ENCODE assay signal across 1 cellular context in the genomic region with DNA sequence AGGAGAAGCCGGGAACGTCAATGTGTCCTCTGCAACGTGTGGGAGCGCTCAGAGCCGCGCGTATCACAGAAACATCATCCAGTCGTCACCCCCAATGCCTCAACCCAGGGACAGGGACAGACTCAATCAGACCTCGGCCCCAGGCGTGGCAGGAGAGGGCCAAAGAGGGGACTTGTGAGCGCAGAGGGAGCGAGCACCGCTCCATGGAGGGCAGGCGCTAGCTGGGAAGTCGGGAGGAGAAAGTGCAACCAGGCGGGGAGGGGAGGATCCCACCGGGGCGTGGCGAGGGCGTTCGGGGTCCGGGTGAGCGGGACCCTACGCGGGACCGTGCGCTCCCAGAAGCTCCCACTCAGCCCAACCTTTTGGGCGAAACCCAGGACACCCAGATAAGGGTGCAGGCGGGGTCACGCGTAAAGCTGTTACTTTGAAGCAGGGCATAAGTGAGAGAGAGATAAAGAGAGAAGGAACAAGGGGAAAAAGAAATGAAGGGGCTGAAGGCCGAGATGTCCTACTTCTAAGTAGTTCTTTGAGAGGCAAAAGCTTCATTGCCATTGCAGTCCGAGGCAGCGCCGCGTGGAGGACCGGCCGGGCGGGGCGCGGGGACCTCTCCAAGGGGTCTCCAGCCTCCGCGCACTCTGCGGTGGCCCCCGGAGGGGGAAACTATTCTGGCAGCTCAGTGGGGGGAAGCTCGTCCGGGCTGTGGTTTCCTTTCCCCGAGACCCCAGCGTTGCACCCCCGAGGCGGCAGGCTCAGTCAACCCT.
A peak's percentile ranks its signal among the peaks of the same experiment; 100 is the strongest.
TF ChIP-seq lines count a peak whose summit lies in the region.

No MANE protein-coding gene starts in this region.

TF ChIP-seq in HEK293, 187 proteins besides CTCF, POLR2A, EP300 and RAD21 (continued from another document and continues in another):
- TF ChIP-seq ZNF280D (tag by site-specific recombination; IDR thresholded peaks at IDR 0.05) (no peak), ZNF555 (tag by site-specific recombination; conservative IDR thresholded peaks at IDR 0.05) (no peak), ZNF341 (tag by site-specific recombination; IDR thresholded peaks at IDR 0.05; ENCODE audit: low read depth) (peak; percentile 92), KLF8 (tag by site-specific recombination; IDR thresholded peaks at IDR 0.05) (peak; percentile 74), ZNF558 (tag by site-specific recombination; IDR thresholded peaks at IDR 0.05) (no peak), ZNF138 (tag by site-specific recombination; IDR thresholded peaks at IDR 0.05; ENCODE audit: borderline replicate concordance) (no peak), ZNF596 (tag by site-specific recombination; IDR thresholded peaks at IDR 0.05) (peak; percentile 10; the same call in 1 of the 2 replicates), ZNF518A (tag by site-specific recombination; conservative IDR thresholded peaks at IDR 0.05; ENCODE audit: low read depth) (no peak), ZNF391 (tag by site-specific recombination; IDR thresholded peaks at IDR 0.05; ENCODE audit: borderline replicate concordance, low read depth) (0 out of 2 replicates have a peak, but pooled peaks have one; percentile 71), ZIC2 (tag by site-specific recombination; IDR thresholded peaks at IDR 0.05) (peak; percentile 97), ZNF76 (tag by site-specific recombination; IDR thresholded peaks at IDR 0.05; ENCODE audit: borderline replicate concordance, low read depth) (peak; percentile 66; the same call in 1 of the 2 replicates), ZBTB17 (tag by site-specific recombination; IDR thresholded peaks at IDR 0.05) (peak; percentile 98), ZNF600 (tag by site-specific recombination; IDR thresholded peaks at IDR 0.05) (peak; percentile 77), PRDM1 (tag by site-specific recombination; IDR thresholded peaks at IDR 0.05) (peak; percentile 79), ZBTB20 (tag by site-specific recombination; IDR thresholded peaks at IDR 0.05) (peak; percentile 96), ZBTB8A (tag by site-specific recombination; IDR thresholded peaks at IDR 0.05) (peak; percentile 98), ZNF785 (tag by site-specific recombination; IDR thresholded peaks at IDR 0.05) (no peak), ZBTB21 (tag by site-specific recombination; IDR thresholded peaks at IDR 0.05) (no peak), ZNF658 (tag by site-specific recombination; IDR thresholded peaks at IDR 0.05) (no peak), ZNF335 (tag by site-specific recombination; conservative IDR thresholded peaks at IDR 0.05) (peak; percentile 99), IKZF3 (tag by site-specific recombination; IDR thresholded peaks at IDR 0.05) (peak; percentile 86), ZEB2 (tag by site-specific recombination; IDR thresholded peaks at IDR 0.05) (0 out of 2 replicates have a peak, but pooled peaks have one; percentile 48), ZNF549 (tag by site-specific recombination; IDR thresholded peaks at IDR 0.05) (no peak), HOXC10 (CRISPR knock-in tag; IDR thresholded peaks at IDR 0.05) (peak; percentile 10; the same call in 1 of the 2 replicates), ZNF561 (tag by site-specific recombination; IDR thresholded peaks at IDR 0.05; ENCODE audit: borderline replicate concordance) (peak; percentile 58; the same call in 1 of the 2 replicates), ZNF350 (tag by site-specific recombination; IDR thresholded peaks at IDR 0.05) (no peak), ZNF133 (tag by site-specific recombination; IDR thresholded peaks at IDR 0.05) (no peak), ZNF366 (tag by site-specific recombination; conservative IDR thresholded peaks at IDR 0.05) (peak; percentile 87), ZBTB7A (tag by site-specific recombination; IDR thresholded peaks at IDR 0.05; ENCODE audit: low read depth) (peak; percentile 57; the same call in 1 of the 2 replicates), WT1 (tag by site-specific recombination; IDR thresholded peaks at IDR 0.05) (peak; percentile 72), ZNF155 (tag by site-specific recombination; IDR thresholded peaks at IDR 0.05) (no peak), ZNF223 (tag by site-specific recombination; IDR thresholded peaks at IDR 0.05) (no peak; the same call in 1 of the 2 replicates), ZNF24 (tag by site-specific recombination; IDR thresholded peaks at IDR 0.05) (no peak), SP2 (tag by site-specific recombination; IDR thresholded peaks at IDR 0.05) (peak; percentile 75), ZXDB (tag by site-specific recombination; IDR thresholded peaks at IDR 0.05) (peak; percentile 44; the same call in 1 of the 2 replicates)
- TF ChIP-seq, protein P1, sequence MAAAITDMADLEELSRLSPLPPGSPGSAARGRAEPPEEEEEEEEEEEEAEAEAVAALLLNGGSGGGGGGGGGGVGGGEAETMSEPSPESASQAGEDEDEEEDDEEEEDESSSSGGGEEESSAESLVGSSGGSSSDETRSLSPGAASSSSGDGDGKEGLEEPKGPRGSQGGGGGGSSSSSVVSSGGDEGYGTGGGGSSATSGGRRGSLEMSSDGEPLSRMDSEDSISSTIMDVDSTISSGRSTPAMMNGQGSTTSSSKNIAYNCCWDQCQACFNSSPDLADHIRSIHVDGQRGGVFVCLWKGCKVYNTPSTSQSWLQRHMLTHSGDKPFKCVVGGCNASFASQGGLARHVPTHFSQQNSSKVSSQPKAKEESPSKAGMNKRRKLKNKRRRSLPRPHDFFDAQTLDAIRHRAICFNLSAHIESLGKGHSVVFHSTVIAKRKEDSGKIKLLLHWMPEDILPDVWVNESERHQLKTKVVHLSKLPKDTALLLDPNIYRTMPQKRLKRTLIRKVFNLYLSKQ (tag by site-specific recombination; IDR thresholded peaks at IDR 0.05; ENCODE audit: borderline replicate concordance): no peak
- TF ChIP-seq, protein P2, sequence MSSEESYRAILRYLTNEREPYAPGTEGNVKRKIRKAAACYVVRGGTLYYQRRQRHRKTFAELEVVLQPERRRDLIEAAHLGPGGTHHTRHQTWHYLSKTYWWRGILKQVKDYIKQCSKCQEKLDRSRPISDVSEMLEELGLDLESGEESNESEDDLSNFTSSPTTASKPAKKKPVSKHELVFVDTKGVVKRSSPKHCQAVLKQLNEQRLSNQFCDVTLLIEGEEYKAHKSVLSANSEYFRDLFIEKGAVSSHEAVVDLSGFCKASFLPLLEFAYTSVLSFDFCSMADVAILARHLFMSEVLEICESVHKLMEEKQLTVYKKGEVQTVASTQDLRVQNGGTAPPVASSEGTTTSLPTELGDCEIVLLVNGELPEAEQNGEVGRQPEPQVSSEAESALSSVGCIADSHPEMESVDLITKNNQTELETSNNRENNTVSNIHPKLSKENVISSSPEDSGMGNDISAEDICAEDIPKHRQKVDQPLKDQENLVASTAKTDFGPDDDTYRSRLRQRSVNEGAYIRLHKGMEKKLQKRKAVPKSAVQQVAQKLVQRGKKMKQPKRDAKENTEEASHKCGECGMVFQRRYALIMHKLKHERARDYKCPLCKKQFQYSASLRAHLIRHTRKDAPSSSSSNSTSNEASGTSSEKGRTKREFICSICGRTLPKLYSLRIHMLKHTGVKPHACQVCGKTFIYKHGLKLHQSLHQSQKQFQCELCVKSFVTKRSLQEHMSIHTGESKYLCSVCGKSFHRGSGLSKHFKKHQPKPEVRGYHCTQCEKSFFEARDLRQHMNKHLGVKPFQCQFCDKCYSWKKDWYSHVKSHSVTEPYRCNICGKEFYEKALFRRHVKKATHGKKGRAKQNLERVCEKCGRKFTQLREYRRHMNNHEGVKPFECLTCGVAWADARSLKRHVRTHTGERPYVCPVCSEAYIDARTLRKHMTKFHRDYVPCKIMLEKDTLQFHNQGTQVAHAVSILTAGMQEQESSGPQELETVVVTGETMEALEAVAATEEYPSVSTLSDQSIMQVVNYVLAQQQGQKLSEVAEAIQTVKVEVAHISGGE (tag by site-specific recombination; conservative IDR thresholded peaks at IDR 0.05; ENCODE audit: low read depth): 0 out of 2 replicates have a peak, but pooled peaks have one; percentile 22
- TF ChIP-seq, protein P3, sequence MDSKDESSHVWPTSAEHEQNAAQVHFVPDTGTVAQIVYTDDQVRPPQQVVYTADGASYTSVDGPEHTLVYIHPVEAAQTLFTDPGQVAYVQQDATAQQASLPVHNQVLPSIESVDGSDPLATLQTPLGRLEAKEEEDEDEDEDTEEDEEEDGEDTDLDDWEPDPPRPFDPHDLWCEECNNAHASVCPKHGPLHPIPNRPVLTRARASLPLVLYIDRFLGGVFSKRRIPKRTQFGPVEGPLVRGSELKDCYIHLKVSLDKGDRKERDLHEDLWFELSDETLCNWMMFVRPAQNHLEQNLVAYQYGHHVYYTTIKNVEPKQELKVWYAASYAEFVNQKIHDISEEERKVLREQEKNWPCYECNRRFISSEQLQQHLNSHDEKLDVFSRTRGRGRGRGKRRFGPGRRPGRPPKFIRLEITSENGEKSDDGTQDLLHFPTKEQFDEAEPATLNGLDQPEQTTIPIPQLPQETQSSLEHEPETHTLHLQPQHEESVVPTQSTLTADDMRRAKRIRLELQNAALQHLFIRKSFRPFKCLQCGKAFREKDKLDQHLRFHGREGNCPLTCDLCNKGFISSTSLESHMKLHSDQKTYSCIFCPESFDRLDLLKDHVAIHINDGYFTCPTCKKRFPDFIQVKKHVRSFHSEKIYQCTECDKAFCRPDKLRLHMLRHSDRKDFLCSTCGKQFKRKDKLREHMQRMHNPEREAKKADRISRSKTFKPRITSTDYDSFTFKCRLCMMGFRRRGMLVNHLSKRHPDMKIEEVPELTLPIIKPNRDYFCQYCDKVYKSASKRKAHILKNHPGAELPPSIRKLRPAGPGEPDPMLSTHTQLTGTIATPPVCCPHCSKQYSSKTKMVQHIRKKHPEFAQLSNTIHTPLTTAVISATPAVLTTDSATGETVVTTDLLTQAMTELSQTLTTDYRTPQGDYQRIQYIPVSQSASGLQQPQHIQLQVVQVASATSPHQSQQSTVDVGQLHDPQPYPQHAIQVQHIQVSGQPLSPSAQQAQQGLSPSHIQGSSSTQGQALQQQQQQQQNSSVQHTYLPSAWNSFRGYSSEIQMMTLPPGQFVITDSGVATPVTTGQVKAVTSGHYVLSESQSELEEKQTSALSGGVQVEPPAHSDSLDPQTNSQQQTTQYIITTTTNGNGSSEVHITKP (tag by site-specific recombination; IDR thresholded peaks at IDR 0.05): peak; percentile 96
- TF ChIP-seq, protein P4, sequence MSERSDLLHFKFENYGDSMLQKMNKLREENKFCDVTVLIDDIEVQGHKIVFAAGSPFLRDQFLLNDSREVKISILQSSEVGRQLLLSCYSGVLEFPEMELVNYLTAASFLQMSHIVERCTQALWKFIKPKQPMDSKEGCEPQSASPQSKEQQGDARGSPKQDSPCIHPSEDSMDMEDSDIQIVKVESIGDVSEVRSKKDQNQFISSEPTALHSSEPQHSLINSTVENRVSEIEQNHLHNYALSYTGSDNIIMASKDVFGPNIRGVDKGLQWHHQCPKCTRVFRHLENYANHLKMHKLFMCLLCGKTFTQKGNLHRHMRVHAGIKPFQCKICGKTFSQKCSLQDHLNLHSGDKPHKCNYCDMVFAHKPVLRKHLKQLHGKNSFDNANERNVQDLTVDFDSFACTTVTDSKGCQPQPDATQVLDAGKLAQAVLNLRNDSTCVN (tag by site-specific recombination; optimal IDR thresholded peaks at IDR 0.05): peak; percentile 92
